ENCODE assay signal across 20 cellular contexts in genomic region chr12:114194066-114194465, GRCh38.
"Had no signal": no experiment of that assay in that cellular context is flagged by ENCODE, and none has a peak within 500 bp of the region (broad histone marks: within the 10 kb centered on the region; RNA-seq: fewer than 3 reads in every experiment).

No MANE protein-coding gene starts in this region.

- H2AFZ ChIP-seq: hepatocyte had no signal

- H3K4me2 ChIP-seq: hepatocyte had no signal

- ATAC-seq: effector memory CD8-positive, alpha-beta T cell; foreskin keratinocyte; gastroesophageal sphincter; heart left ventricle; left cardiac atrium; left lung; left ventricle myocardium superior; lower lobe of right lung; mucosa of descending colon; naive thymus-derived CD8-positive, alpha-beta T cell had no signal

- H3K27ac Mint-ChIP-seq: dendritic cell treated with granulocyte-macrophage colony-stimulating factor and Interleukin-4, amounts not matched to agents 40 ng/mL and 50 ng/mL, for 4 days; effector memory CD8-positive, alpha-beta T cell; mesothelial cell of epicardium had no signal

- H3K9me3 Mint-ChIP-seq: dendritic cell treated with granulocyte-macrophage colony-stimulating factor and Interleukin-4, amounts not matched to agents 40 ng/mL and 50 ng/mL, for 4 days had no signal

- H3K4me1 Mint-ChIP-seq: mesothelial cell of epicardium; naive B cell; naive thymus-derived CD8-positive, alpha-beta T cell had no signal

- H3K27ac ChIP-seq: colonic mucosa, esophagus muscularis mucosa, foreskin keratinocyte, gastroesophageal sphincter, heart left ventricle, hepatocyte, left lung, lower lobe of right lung had no signal

- H3K4me3 ChIP-seq: colonic mucosa, esophagus muscularis mucosa, gastroesophageal sphincter, heart left ventricle, hepatocyte, left lung, lower lobe of right lung, mucosa of descending colon had no signal

- H3K27me3 Mint-ChIP-seq: dendritic cell treated with granulocyte-macrophage colony-stimulating factor and Interleukin-4, amounts not matched to agents 40 ng/mL and 50 ng/mL, for 4 days; effector memory CD8-positive, alpha-beta T cell had no signal

- H3K27me3 ChIP-seq: colonic mucosa, foreskin keratinocyte, heart left ventricle had no signal

- H3K36me3 ChIP-seq: colonic mucosa, esophagus muscularis mucosa, gastroesophageal sphincter, heart left ventricle, left lung, lower lobe of right lung had no signal

- H3K4me1 ChIP-seq: colonic mucosa, esophagus muscularis mucosa, foreskin keratinocyte, gastroesophageal sphincter, left lung, lower lobe of right lung had no signal

- DNase-seq: colonic mucosa; cortex of kidney; effector CD8-positive, alpha-beta T cell; effector memory CD8-positive, alpha-beta T cell; foreskin keratinocyte; heart left ventricle; hypothalamus; left cardiac atrium; left ventricle myocardium superior; lower lobe of right lung; mesenchymal stem cell; mucosa of descending colon; naive B cell; naive thymus-derived CD8-positive, alpha-beta T cell had no signal

- H3K36me3 Mint-ChIP-seq: mesothelial cell of epicardium, naive B cell had no signal

- H3K4me3 Mint-ChIP-seq: dendritic cell treated with granulocyte-macrophage colony-stimulating factor and Interleukin-4, amounts not matched to agents 40 ng/mL and 50 ng/mL, for 4 days; effector memory CD8-positive, alpha-beta T cell; mesothelial cell of epicardium; naive B cell; naive thymus-derived CD8-positive, alpha-beta T cell had no signal

- H3K9me3 ChIP-seq: colonic mucosa, left lung, lower lobe of right lung, mucosa of descending colon had no signal
